Comparison of ENCODE assay signal across 22 cellular contexts in genomic region chr18:75068682-75069435, GRCh38.
DNase-seq lines count a peak whose midpoint lies in the region; ATAC-seq, FAIRE-seq and TF ChIP-seq lines count a peak whose summit lies in the region.
"Had no signal": no experiment of that assay in that cellular context is flagged by ENCODE, and none has a peak within 500 bp of the region (broad histone marks: within the 10 kb centered on the region; RNA-seq: fewer than 3 reads in every experiment).

No MANE protein-coding gene starts in this region.

- H3K9me1 ChIP-seq in endothelial cell of umbilical vein (replicated peaks; ENCODE audit: control insufficient read depth, extremely low read depth, insufficient read depth, low read length), result no peaks in the 10 kb centered on the region

- TF ChIP-seq POLR2A in endothelial cell of umbilical vein (IDR thresholded peaks at IDR 0.05; ENCODE audit: low read depth, low read length), result no peak

- H4K5ac ChIP-seq in mesendoderm (ENCODE audit: low read length), result no peak overlapping the region

- BruUV-seq in endothelial cell of umbilical vein (replicated peaks; lab: Mats Ljungman, UMichigan), result TSS peak; percentile 3

- H3K36me3 ChIP-seq in endothelial cell of umbilical vein (ENCODE audit: control insufficient read depth in 2 of 2, extremely low read depth in 1 of 2, insufficient read depth in 2 of 2, low read length in 2 of 2) (no peaks in the 10 kb centered on the region), mesendoderm (ENCODE audit: control insufficient read depth, insufficient read depth, low read length) (no peaks in the 10 kb centered on the region)

- WGBS in mesendoderm (ENCODE audit: extremely low coverage, insufficient coverage, low lambda C conversion rate), result no CpG with 5 or more reads among the region's 20 CpGs

- H3K4ac ChIP-seq in mesendoderm (ENCODE audit: low read depth, low read length), result no peak overlapping the region

- TF ChIP-seq CTCF in endothelial cell of umbilical vein (IDR thresholded peaks at IDR 0.05; ENCODE audit: extremely low read depth in 1 of 2, insufficient read depth in 1 of 2, low read depth in 1 of 2, low read length in 2 of 2) (no peak), osteocyte (IDR thresholded peaks at IDR 0.05) (no peak)

- no peak overlapping the region for H4K8ac ChIP-seq in mesendoderm (ENCODE audit: low read depth, low read length)

- no peak overlapping the region for H2BK120ac ChIP-seq in mesendoderm (ENCODE audit: low read depth, low read length)

- peak overlapping the region; percentile 64 for H3K4me2 ChIP-seq in endothelial cell of umbilical vein (ENCODE audit: insufficient read depth, low read length)
- H3K4me2 ChIP-seq in mesendoderm (ENCODE audit: low read length), result no peak overlapping the region

- H3K27ac Mint-ChIP-seq in activated T-cell treated with anti-CD3 and anti-CD28 coated beads, Interleukin-2, amount 50 U/mL, for 24 hours, result peak overlapping the region; percentile 97
- H3K27ac Mint-ChIP-seq in T-cell, result peak overlapping the region; percentile 98 to 99
- H3K27ac Mint-ChIP-seq in osteocyte (ENCODE audit: unreplicated experiment), result no peak overlapping the region

- no peak overlapping the region for H2AK5ac ChIP-seq in mesendoderm (ENCODE audit: low read length)

- FAIRE-seq in endothelial cell of umbilical vein (lab: Jason Lieb, UNC), result peak; percentile 95
- FAIRE-seq: endometrium had no signal

- no peak overlapping the region for H3K23ac ChIP-seq in mesendoderm (ENCODE audit: low read length)

- peaks cover under 1% of the 10 kb centered on the region for H3K9me3 Mint-ChIP-seq in activated T-cell treated with anti-CD3 and anti-CD28 coated beads, Interleukin-2, amount 50 U/mL, for 24 hours
- H3K9me3 Mint-ChIP-seq in T-cell, result peaks cover 0 to 1% (median under 1%) of the 10 kb centered on the region in 3 donors
- H3K9me3 Mint-ChIP-seq in osteocyte (ENCODE audit: unreplicated experiment), result no peaks in the 10 kb centered on the region
- H3K9me3 Mint-ChIP-seq: activated CD4-positive, alpha-beta T cell treated with anti-CD3 and anti-CD28 coated beads, Interleukin-2, amount 10 ng/mL, durations not matched to agents 24 days and 14 days; nephron had no signal

- no peak overlapping the region for H3K18ac ChIP-seq in mesendoderm (ENCODE audit: low read length)

- no peak overlapping the region for H3K4me3 Mint-ChIP-seq in activated T-cell treated with anti-CD3 and anti-CD28 coated beads, Interleukin-2, amount 50 U/mL, for 24 hours
- H3K4me3 Mint-ChIP-seq in T-cell (peak overlapping the region in 1 of 3 donors; percentile 85), osteocyte (ENCODE audit: unreplicated experiment) (no peak overlapping the region)
- H3K4me3 Mint-ChIP-seq: nephron had no signal

- H3K36me3 Mint-ChIP-seq in activated T-cell treated with anti-CD3 and anti-CD28 coated beads, Interleukin-2, amount 50 U/mL, for 24 hours (ENCODE audit: low read depth), result peaks cover 19% of the 10 kb centered on the region
- peaks cover 30% of the 10 kb centered on the region for H3K36me3 Mint-ChIP-seq in T-cell
- H3K36me3 Mint-ChIP-seq in osteocyte (ENCODE audit: unreplicated experiment), result peaks cover 4% of the 10 kb centered on the region

- DNase-seq in activated T-cell treated with anti-CD3 and anti-CD28 coated beads, Interleukin-2, amount 50 U/mL, for 24 hours, result no peak
- no peak for DNase-seq in activated T-cell treated with anti-CD3 and anti-CD28 coated beads for 4 hours
- no peak for DNase-seq in T-cell
- peak; percentile 68 for DNase-seq in endothelial cell of umbilical vein (ENCODE audit: low read depth, low spot score)
- DNase-seq in osteocyte (ENCODE audit: extremely low spot score, unreplicated experiment), result peak; percentile 75
- DNase-seq in mesendoderm, result no peak
- DNase-seq: ACHN; activated CD4-positive, alpha-beta T cell treated with anti-CD3 and anti-CD28 coated beads, Interleukin-2, amount 10 ng/mL, durations not matched to agents 24 days and 14 days; activated T-cell treated with anti-CD3 and anti-CD28 coated beads, Interleukin-2, amount 50 U/mL, for 1 hour; Caco-2; cerebellar nuclear complex; EL; foreskin melanocyte; KBM-7; NCI-H2081 treated with DMSO at 0.1 percent for 48 hours; NCI-H526; SIG-M5 had no signal

- H3K79me1 ChIP-seq in mesendoderm (ENCODE audit: low read length), result no peaks in the 10 kb centered on the region

- CTCF ChIA-PET in T-cell (lab: Charles Lee), result interaction anchor here in 1 of 2 donors (0.5 kb wide), 1 partner anchor 1694 kb away, joined by 3 read pairs; no protein-coding TSS in a partner anchor
- CTCF ChIA-PET in endothelial cell of umbilical vein (lab: Charles Lee), result interaction anchor here (1.0 to 1.4 kb wide), 8 partner anchors 9 to 416 kb away, joined by 3 to 8 read pairs (median 4); no protein-coding TSS in a partner anchor

- peaks cover 42% of the 10 kb centered on the region for H3K4me1 Mint-ChIP-seq in activated T-cell treated with anti-CD3 and anti-CD28 coated beads, Interleukin-2, amount 50 U/mL, for 24 hours (ENCODE audit: low read depth)
- peaks cover 33 to 56% (median 49%) of the 10 kb centered on the region in 3 donors for H3K4me1 Mint-ChIP-seq in T-cell
- H3K4me1 Mint-ChIP-seq in osteocyte (ENCODE audit: unreplicated experiment), result peaks cover 17% of the 10 kb centered on the region

- H3K27ac ChIP-seq in endothelial cell of umbilical vein (ENCODE audit: insufficient read depth, low read depth, low read length) (peak overlapping the region; percentile 99), mesendoderm (ENCODE audit: low read depth, low read length) (no peak overlapping the region)

- dilution Hi-C loops in endothelial cell of umbilical vein (cut with MboI; ENCODE audit: extremely low pct_ligation_motif_present, low sequenced_read_pairs), result no loop called here

- no peak overlapping the region for H2BK5ac ChIP-seq in mesendoderm (ENCODE audit: low read length)

- no peaks in the 10 kb centered on the region for H3K9me3 ChIP-seq in endothelial cell of umbilical vein (replicated peaks; ENCODE audit: control insufficient read depth, insufficient read depth, low read length)
- H3K9me3 ChIP-seq: Caco-2 had no signal

- H3K27me3 ChIP-seq in endothelial cell of umbilical vein (ENCODE audit: control insufficient read depth in 2 of 2, insufficient read depth in 2 of 2, low read length in 2 of 2) (no peaks in the 10 kb centered on the region), mesendoderm (ENCODE audit: insufficient read depth, low read length, poor library complexity) (no peaks in the 10 kb centered on the region)

- H3K27me3 Mint-ChIP-seq in activated T-cell treated with anti-CD3 and anti-CD28 coated beads, Interleukin-2, amount 50 U/mL, for 24 hours, result no peaks in the 10 kb centered on the region
- no peaks in the 10 kb centered on the region for H3K27me3 Mint-ChIP-seq in T-cell
- no peaks in the 10 kb centered on the region for H3K27me3 Mint-ChIP-seq in osteocyte (ENCODE audit: unreplicated experiment)
- H3K27me3 Mint-ChIP-seq: activated CD4-positive, alpha-beta T cell treated with anti-CD3 and anti-CD28 coated beads, Interleukin-2, amount 10 ng/mL, durations not matched to agents 24 days and 14 days had no signal

- ATAC-seq in T-cell (replicated peaks in 1 of 4) (no peak), GM18858 (IDR thresholded peaks at IDR 0.05; ENCODE audit: unreplicated experiment) (no peak), HG03521 (IDR thresholded peaks at IDR 0.05; ENCODE audit: unreplicated experiment) (no peak)
- ATAC-seq: HCT116 had no signal

- H4K20me1 ChIP-seq in endothelial cell of umbilical vein (replicated peaks; ENCODE audit: control insufficient read depth, extremely low read depth, insufficient read depth, low read length), result no peaks in the 10 kb centered on the region

- H3K4me3 ChIP-seq in endothelial cell of umbilical vein (replicated peaks in 1 of 3; ENCODE audit: insufficient read depth in 1 of 3, low read depth in 1 of 3, low read length in 3 of 3) (no peak overlapping the region), mesendoderm (ENCODE audit: low read length) (no peak overlapping the region)

- POLR2A ChIA-PET in T-cell (lab: Charles Lee), result interaction anchor here in 1 of 2 donors (0.6 kb wide), 1 partner anchor 73 kb away, joined by 4 read pairs; no protein-coding TSS in a partner anchor
- POLR2A ChIA-PET in endothelial cell of umbilical vein (lab: Charles Lee), result interaction anchor here (1.0 kb wide), 1 partner anchor 73 kb away, joined by 3 read pairs; no protein-coding TSS in a partner anchor

- no peak overlapping the region for H2BK15ac ChIP-seq in mesendoderm (replicated peaks; ENCODE audit: low read depth)

- peak overlapping the region; percentile 27 for H2AFZ ChIP-seq in endothelial cell of umbilical vein (ENCODE audit: low read depth, low read length)

- H3K79me2 ChIP-seq in endothelial cell of umbilical vein (ENCODE audit: control insufficient read depth, insufficient read depth, low read length), result no peaks in the 10 kb centered on the region
- no peaks in the 10 kb centered on the region for H3K79me2 ChIP-seq in mesendoderm (ENCODE audit: control insufficient read depth, insufficient read depth, low read length)

- H3K4me1 ChIP-seq in endothelial cell of umbilical vein (ENCODE audit: control insufficient read depth, extremely low read depth, insufficient read depth, low read length) (peaks cover 44% of the 10 kb centered on the region), mesendoderm (ENCODE audit: control insufficient read depth, low read depth, low read length) (no peaks in the 10 kb centered on the region)
- H3K4me1 ChIP-seq: Caco-2 had no signal

- H3K9ac ChIP-seq in endothelial cell of umbilical vein (replicated peaks; ENCODE audit: extremely low read depth, insufficient read depth, low read length), result peak overlapping the region; percentile 65
- no peak overlapping the region for H3K9ac ChIP-seq in mesendoderm (ENCODE audit: low read length)

- no peak overlapping the region for H3K56ac ChIP-seq in mesendoderm (ENCODE audit: low read length)

- intact Hi-C loops in endothelial cell of umbilical vein (cut with micrococcal nuclease), result no loop called here

TF ChIP-seq in endothelial cell of umbilical vein, 7 proteins besides CTCF, POLR2A, EP300 and RAD21:
- TF ChIP-seq EZH2 (IDR thresholded peaks at IDR 0.05; ENCODE audit: borderline replicate concordance, low read depth, low read length, severe bottlenecking) (no peak), JUN (IDR thresholded peaks at IDR 0.05; ENCODE audit: borderline replicate concordance, insufficient read depth, insufficient read length, low read depth) (peak; percentile 90), POLR2AphosphoS5 (IDR thresholded peaks at IDR 0.05; ENCODE audit: insufficient read depth, low read depth, low read length) (peak; percentile 70)

Comparison
In these comparisons a context has a peak if more than half of its experiments do, and no peak if none do; other contexts are left out.
1. DNase-seq: peak in endothelial cell of umbilical vein (single experiment) and osteocyte (single experiment); none in activated T-cell treated with anti-CD3 and anti-CD28 coated beads, Interleukin-2, amount 50 U/mL, for 24 hours (single experiment), activated T-cell treated with anti-CD3 and anti-CD28 coated beads for 4 hours (single experiment), T-cell (0 of 34) and mesendoderm (single experiment).